19 cellular contexts compared by ENCODE assay signal in genomic region chr10:70930251-70931000, GRCh38. TPM values are rescaled to one million over a fixed set of nuclear protein-coding genes. Genes with fewer than 3 reads are reported as not detected.
DNase-seq lines count a peak whose midpoint lies in the region; ATAC-seq and TF ChIP-seq lines count a peak whose summit lies in the region.
"Had no signal": no experiment of that assay in that cellular context is flagged by ENCODE, and none has a peak within 500 bp of the region (broad histone marks: within the 10 kb centered on the region; RNA-seq: fewer than 3 reads in every experiment).

No MANE protein-coding gene starts in this region.

- H3K4me1 ChIP-seq in neuronal stem cell (ENCODE audit: control insufficient read depth in 2 of 2, insufficient read depth in 1 of 2, low read depth in 1 of 2, low read length in 2 of 2) (no peaks in the 10 kb centered on the region), esophagus muscularis mucosa (peaks cover 0 to 6% (median 2%) of the 10 kb centered on the region in 4 donors)
- H3K4me1 ChIP-seq: Caco-2 had no signal

- no peak overlapping the region for H2AK5ac ChIP-seq in neuronal stem cell (ENCODE audit: low read depth, low read length)

- no peak overlapping the region for H2BK120ac ChIP-seq in neuronal stem cell (ENCODE audit: low read depth, low read length)

- H3K27ac ChIP-seq in WERI-Rb-1 (peak overlapping the region; percentile 8; the same call in 1 of the 2 replicates), neuronal stem cell (replicated peaks; ENCODE audit: low read length) (no peak overlapping the region), esophagus muscularis mucosa (replicated peaks in 1 of 4) (no peak overlapping the region)

- H4K8ac ChIP-seq in neuronal stem cell (ENCODE audit: low read depth, low read length): no peak overlapping the region

- H4K91ac ChIP-seq in neuronal stem cell (ENCODE audit: low read depth, low read length, poor library complexity): no peak overlapping the region

- H3K18ac ChIP-seq in neuronal stem cell (ENCODE audit: low read length): peak overlapping the region; percentile 39

- no peak overlapping the region for H3K23ac ChIP-seq in neuronal stem cell (ENCODE audit: low read depth, low read length, poor library complexity)

- in situ Hi-C loops in G401 (cut with HindIII; ENCODE audit: low sequenced_read_pairs): no loop called here

- H3K27me3 ChIP-seq in WERI-Rb-1 (ENCODE audit: insufficient read depth, low read depth, severe bottlenecking): no peaks in the 10 kb centered on the region
- H3K27me3 ChIP-seq in neuronal stem cell (ENCODE audit: control insufficient read depth in 3 of 3, insufficient read depth in 3 of 3, low read depth in 1 of 3, low read length in 3 of 3): peaks cover 0 to 62% (median 0%) of the 10 kb centered on the region in 3 experiments
- peaks cover 0 to 8% (median 0%) of the 10 kb centered on the region in 4 donors for H3K27me3 ChIP-seq in esophagus muscularis mucosa
- H3K27me3 ChIP-seq: MG63 had no signal

- no peak overlapping the region for H3K14ac ChIP-seq in neuronal stem cell (ENCODE audit: low read length)

- no CpG with 5 or more reads among the region's 17 CpGs for WGBS in neuronal stem cell (ENCODE audit: extremely low coverage in 2 of 2, insufficient read length in 2 of 2, insufficient replicate concordance in 1 of 2), 2 donors
- 78% methylated on average over 17 of the region's 17 CpGs for WGBS in esophagus muscularis mucosa

- H3K79me1 ChIP-seq in neuronal stem cell (ENCODE audit: low read depth, low read length): no peaks in the 10 kb centered on the region

- no peak overlapping the region for H3K4me3 ChIP-seq in WERI-Rb-1 (ENCODE audit: low read depth, low read length)
- H3K4me3 ChIP-seq in neuronal stem cell (ENCODE audit: low read length in 2 of 2): no peak overlapping the region
- no peak overlapping the region for H3K4me3 ChIP-seq in esophagus muscularis mucosa
- H3K4me3 ChIP-seq: GM12878, GM23338, MG63 had no signal

- TF ChIP-seq EP300 in esophagus muscularis mucosa (IDR thresholded peaks at IDR 0.05): no peak

- H2BK5ac ChIP-seq in neuronal stem cell (ENCODE audit: low read length): no peak overlapping the region

- TF ChIP-seq CTCF in WERI-Rb-1 (IDR thresholded peaks at IDR 0.05; ENCODE audit: low read depth, low read length): no peak
- TF ChIP-seq CTCF in esophagus muscularis mucosa (IDR thresholded peaks at IDR 0.05): no peak

- H3K4me2 ChIP-seq in neuronal stem cell (ENCODE audit: insufficient read depth, low read length, poor library complexity, severe bottlenecking): no peak overlapping the region
- H3K4me2 ChIP-seq: GM23338 had no signal

- DNase-seq in G401 (ENCODE audit: low spot score) (peak; percentile 59), WERI-Rb-1 (peak; percentile 59), globus pallidus (ENCODE audit: low spot score) (peak; percentile 8), neuronal stem cell (ENCODE audit: low spot score) (no peak), esophagus muscularis mucosa (ENCODE audit: extremely low spot score) (no peak)
- DNase-seq: Caco-2; CD4-positive, alpha-beta T cell; GF-D8; Kasumi-1; MG63; NCI-H1092; NCI-H1436 treated with DMSO at 0.1 percent for 48 hours; NCI-H2029; NCI-H526; Right ventricle myocardium superior had no signal

- H3K36me3 ChIP-seq in WERI-Rb-1: no peaks in the 10 kb centered on the region
- H3K36me3 ChIP-seq in neuronal stem cell (replicated peaks in 1 of 2; ENCODE audit: control insufficient read depth in 2 of 2, insufficient read depth in 2 of 2, low read length in 2 of 2): no peaks in the 10 kb centered on the region
- H3K36me3 ChIP-seq in esophagus muscularis mucosa: no peaks in the 10 kb centered on the region
- H3K36me3 ChIP-seq: MG63 had no signal

- H3K4ac ChIP-seq in neuronal stem cell (ENCODE audit: low read length): no peak overlapping the region

- H2BK12ac ChIP-seq in neuronal stem cell (ENCODE audit: low read length): no peak overlapping the region

- H3K9me3 ChIP-seq in WERI-Rb-1 (ENCODE audit: severe bottlenecking): no peaks in the 10 kb centered on the region
- H3K9me3 ChIP-seq in neuronal stem cell (replicated peaks in 1 of 2; ENCODE audit: control insufficient read depth in 2 of 2, insufficient read depth in 1 of 2, low read depth in 1 of 2, low read length in 2 of 2): no peaks in the 10 kb centered on the region
- no peaks in the 10 kb centered on the region for H3K9me3 ChIP-seq in esophagus muscularis mucosa
- H3K9me3 ChIP-seq: Caco-2, MG63 had no signal

- no peak for TF ChIP-seq POLR2A in esophagus muscularis mucosa (IDR thresholded peaks at IDR 0.05; ENCODE audit: low read depth)

- H3K9ac ChIP-seq in neuronal stem cell (ENCODE audit: low read depth, low read length, poor library complexity): no peak overlapping the region

- ATAC-seq in HG02798 (IDR thresholded peaks at IDR 0.05; ENCODE audit: poor library complexity, unreplicated experiment) (no peak), HG03159 (IDR thresholded peaks at IDR 0.05; ENCODE audit: unreplicated experiment) (no peak)
- ATAC-seq: GM12878, GM23338 had no signal

- no peak overlapping the region for H2BK15ac ChIP-seq in neuronal stem cell (ENCODE audit: low read length)

- H2AFZ ChIP-seq in neuronal stem cell (ENCODE audit: low read length): no peak overlapping the region
- H2AFZ ChIP-seq: GM23338 had no signal

- intact Hi-C loops in esophagus muscularis mucosa (cut with DNase I): no loop called here

RNA-seq across cellular contexts. Expression of gene PCBD1, which starts 42.1 kb away (rescaled TPM):
- 65.8 and 115 TPM in 2 replicates for total RNA-seq in G401 (2014; rRNA removed; shearing (Covaris generic))
- polyA plus RNA-seq in neuronal stem cell (2013, experiment 1 of 2): 71.7 TPM
- 72.0 TPM for polyA plus RNA-seq in neuronal stem cell (2013, experiment 2 of 2)
- total RNA-seq in esophagus muscularis mucosa: 100 to 1,000 TPM in 2 of 4 donors, 10 to 100 TPM in 2; 56.1 to 112 (median 80.8) TPM

Comparison
In these comparisons a context has a peak if more than half of its experiments do, and no peak if none do; other contexts are left out.
1. DNase-seq: peak in G401 (single experiment), WERI-Rb-1 (single experiment) and globus pallidus (single experiment); none in neuronal stem cell (single experiment) and esophagus muscularis mucosa (single experiment).